ENCODE assay signal across 27 cellular contexts in the genomic region with DNA sequence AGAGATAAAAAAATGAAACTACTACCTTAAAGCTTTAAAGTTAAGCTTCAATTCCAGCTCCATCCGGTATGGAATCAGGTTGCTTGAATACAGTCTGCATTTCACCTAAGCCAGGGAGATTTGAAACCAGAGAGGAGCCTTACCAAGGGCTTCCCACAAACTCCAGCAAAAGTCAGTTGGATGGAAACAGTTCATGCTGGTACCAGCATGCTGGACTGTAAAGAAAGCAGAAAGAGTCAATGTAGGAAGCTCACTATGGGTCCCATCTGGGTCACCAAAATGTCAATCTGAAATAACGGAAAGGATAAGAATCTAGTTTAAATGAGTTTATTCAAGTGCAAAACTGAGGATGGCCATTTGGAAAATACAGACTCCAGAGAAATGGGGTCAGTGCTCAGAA.
"Had no signal": no experiment of that assay in that cellular context is flagged by ENCODE, and none has a peak within 500 bp of the region (broad histone marks: within the 10 kb centered on the region; RNA-seq: fewer than 3 reads in every experiment).

No MANE protein-coding gene starts in this region.

- H3K9me3 Mint-ChIP-seq: WTC11 had no signal

- H3K27ac Mint-ChIP-seq: activated CD8-positive, alpha-beta memory T cell treated with anti-CD3 and anti-CD28 coated beads, Interleukin-2, amount 10 ng/mL, durations not matched to agents 7 days and 5 days; activated naive CD8-positive, alpha-beta T cell; activated T-cell treated with anti-CD3 and anti-CD28 coated beads, Interleukin-2, amount 50 U/mL, for 24 hours; activated T-helper 1 cell treated with anti-CD3 and anti-CD28 coated beads, Interleukin-12 subunit alpha, Interleukin-12 subunit beta, Interleukin-2, Interleukin-4 antibody, amounts not matched to agents 30 ng/mL and 10 ng/mL and 1 ng/mL, durations not matched to agents 14 hours and 24 hours and 36 hours; T-helper 1 cell treated with Interleukin-12 subunit alpha and Interleukin-12 subunit beta and Interleukin-4 antibody, amounts not matched to agents 30 μg/mL and 1 μg/mL, for 36 hours; WTC11 had no signal

- H3K9me3 ChIP-seq: Peyer's patch, SJSA1 had no signal

- H3K27me3 ChIP-seq: brain microvascular endothelial cell, cardiac muscle cell, Peyer's patch had no signal

- H3K4me3 ChIP-seq: cardiac muscle cell, Peyer's patch, SJSA1 had no signal

- H3K36me3 ChIP-seq: brain microvascular endothelial cell, cardiac muscle cell, Peyer's patch, SJSA1 had no signal

- H3K36me3 Mint-ChIP-seq: activated CD8-positive, alpha-beta memory T cell treated with anti-CD3 and anti-CD28 coated beads, Interleukin-2, amount 10 ng/mL, durations not matched to agents 7 days and 5 days; activated naive CD8-positive, alpha-beta T cell; WTC11 had no signal

- DNase-seq: activated CD4-positive, alpha-beta T cell treated with anti-CD3 and anti-CD28 coated beads for 48 hours; activated CD4-positive, alpha-beta T cell treated with anti-CD3 and anti-CD28 coated beads, Interleukin-2, amount 50 U/mL, for 48 hours; activated CD4-positive, CD25-positive, alpha-beta regulatory T cell treated with anti-CD3 and anti-CD28 coated beads, Interleukin-2, amount 50 U/mL, for 72 hours; activated CD8-positive, alpha-beta memory T cell treated with anti-CD3 and anti-CD28 coated beads, Interleukin-2, amount 10 ng/mL, durations not matched to agents 7 days and 5 days; activated effector memory CD4-positive, alpha-beta T cell treated with Interleukin-2 at 50 U/mL for 16 hours; activated naive CD4-positive, alpha-beta T cell; activated T-cell treated with anti-CD3 and anti-CD28 coated beads, Interleukin-2, amount 50 U/mL, for 24 hours; brain microvascular endothelial cell; Kasumi-1; KBM-7; NCI-H1092; NCI-H1417; NCI-H1694; NCI-H2029; NCI-H2107; NCI-H345; NCI-H510A; NCI-H526 treated with DMSO at 0.1 percent for 48 hours; Peyer's patch; SHP77 had no signal

- H3K4me1 Mint-ChIP-seq: activated CD8-positive, alpha-beta memory T cell treated with anti-CD3 and anti-CD28 coated beads, Interleukin-2, amount 10 ng/mL, durations not matched to agents 7 days and 5 days had no signal

- H3K27ac ChIP-seq: brain microvascular endothelial cell, cardiac muscle cell, Peyer's patch, RWPE1, SJSA1 had no signal

- H3K4me1 ChIP-seq: Peyer's patch, SJSA1 had no signal

- ATAC-seq: activated CD8-positive, alpha-beta memory T cell treated with anti-CD3 and anti-CD28 coated beads, Interleukin-2, amount 10 ng/mL, durations not matched to agents 7 days and 5 days; WTC11 had no signal

- H3K4me3 Mint-ChIP-seq: activated CD8-positive, alpha-beta memory T cell treated with anti-CD3 and anti-CD28 coated beads, Interleukin-2, amount 10 ng/mL, durations not matched to agents 7 days and 5 days; activated naive CD8-positive, alpha-beta T cell; activated T-cell treated with anti-CD3 and anti-CD28 coated beads, Interleukin-2, amount 50 U/mL, for 24 hours; activated T-helper 1 cell treated with anti-CD3 and anti-CD28 coated beads, Interleukin-12 subunit alpha, Interleukin-12 subunit beta, Interleukin-2, Interleukin-4 antibody, amounts not matched to agents 30 ng/mL and 10 ng/mL and 1 ng/mL, durations not matched to agents 14 hours and 24 hours and 36 hours; T-helper 1 cell treated with Interleukin-12 subunit alpha and Interleukin-12 subunit beta and Interleukin-4 antibody, amounts not matched to agents 30 μg/mL and 1 μg/mL, for 36 hours; WTC11 had no signal
